29 cellular contexts compared by ENCODE assay signal in genomic region chr2:232976176-232976575, GRCh38. TPM values are rescaled to one million over a fixed set of nuclear protein-coding genes. Genes with fewer than 3 reads are reported as not detected.
"Had no signal": no experiment of that assay in that cellular context is flagged by ENCODE, and none has a peak within 500 bp of the region (broad histone marks: within the 10 kb centered on the region; RNA-seq: fewer than 3 reads in every experiment).

No MANE protein-coding gene starts in this region.

- H3K27me3 ChIP-seq: ovary, right lobe of liver had no signal

- H3K36me3 Mint-ChIP-seq: immature natural killer cell; stimulated activated memory B cell treated with anti-CD40 and anti-IgM and Interleukin-4, amounts not matched to agents 10 μg/mL and 1 μg/mL and 100 μg/mL, for 72 hours had no signal

- DNase-seq: effector memory CD8-positive, alpha-beta T cell; esophagus squamous epithelium; foreskin fibroblast; immature natural killer cell; left colon; mesendoderm; naive thymus-derived CD4-positive, alpha-beta T cell; nephron progenitor cell; ovary; psoas muscle; retina; stimulated activated CD4-positive, alpha-beta T cell treated with anti-CD3 and anti-CD28 coated beads, Interleukin-15, amount 100 ng/mL, for 24 hours; stimulated activated CD4-positive, alpha-beta T cell treated with anti-CD3 and anti-CD28 coated beads, Interleukin-1b, Interleukin-23, amount 100 ng/mL, for 48 hours; stimulated activated CD4-positive, alpha-beta T cell treated with anti-CD3 and anti-CD28 coated beads, Interleukin-4, amount 100 ng/mL, for 24 hours had no signal

- H3K36me3 ChIP-seq: esophagus squamous epithelium, ovary, spleen, tibial artery had no signal

- H3K27ac Mint-ChIP-seq: dendritic cell treated with granulocyte-macrophage colony-stimulating factor and Interleukin-4, amounts not matched to agents 40 ng/mL and 50 ng/mL, for 4 days; immature natural killer cell; naive thymus-derived CD4-positive, alpha-beta T cell; nephron progenitor cell; stimulated activated memory B cell treated with anti-CD40 and anti-IgM and Interleukin-4, amounts not matched to agents 10 μg/mL and 1 μg/mL and 100 μg/mL, for 72 hours; stimulated activated naive CD8-positive, alpha-beta T cell treated with anti-CD3 and anti-CD28 coated beads, Interleukin-15, Interleukin-2, amounts not matched to agents 100 ng/mL and 50 ng/mL, for 24 hours had no signal

- FAIRE-seq: colon had no signal

- ATAC-seq: effector memory CD8-positive, alpha-beta T cell; left colon; naive thymus-derived CD4-positive, alpha-beta T cell; psoas muscle; right lobe of liver; stimulated activated memory B cell treated with anti-CD40 and anti-IgM and Interleukin-4, amounts not matched to agents 10 μg/mL and 1 μg/mL and 100 μg/mL, for 72 hours had no signal

- H3K27ac ChIP-seq: esophagus squamous epithelium, ovary, psoas muscle, right lobe of liver, spleen, tibial artery had no signal

- H3K4me3 ChIP-seq: esophagus squamous epithelium, ovary, psoas muscle, right lobe of liver, spleen, tibial artery had no signal

- H3K9me3 Mint-ChIP-seq: dendritic cell treated with granulocyte-macrophage colony-stimulating factor and Interleukin-4, amounts not matched to agents 40 ng/mL and 50 ng/mL, for 4 days; effector memory CD8-positive, alpha-beta T cell; immature natural killer cell; nephron progenitor cell; stimulated activated naive CD8-positive, alpha-beta T cell treated with anti-CD3 and anti-CD28 coated beads, Interleukin-15, Interleukin-2, amounts not matched to agents 100 ng/mL and 50 ng/mL, for 24 hours had no signal

- H3K4me1 Mint-ChIP-seq: immature natural killer cell; stimulated activated memory B cell treated with anti-CD40 and anti-IgM and Interleukin-4, amounts not matched to agents 10 μg/mL and 1 μg/mL and 100 μg/mL, for 72 hours had no signal

- H3K4me1 ChIP-seq: psoas muscle, right lobe of liver, spleen, tibial artery had no signal

- H3K27me3 Mint-ChIP-seq: stimulated activated naive CD8-positive, alpha-beta T cell treated with anti-CD3 and anti-CD28 coated beads, Interleukin-15, Interleukin-2, amounts not matched to agents 100 ng/mL and 50 ng/mL, for 24 hours had no signal

- H3K9me3 ChIP-seq: esophagus squamous epithelium, ovary, psoas muscle, right lobe of liver, tibial artery had no signal

- H3K4me3 Mint-ChIP-seq: dendritic cell treated with granulocyte-macrophage colony-stimulating factor and Interleukin-4, amounts not matched to agents 40 ng/mL and 50 ng/mL, for 4 days; effector memory CD8-positive, alpha-beta T cell; immature natural killer cell; naive thymus-derived CD4-positive, alpha-beta T cell; nephron progenitor cell; stimulated activated memory B cell treated with anti-CD40 and anti-IgM and Interleukin-4, amounts not matched to agents 10 μg/mL and 1 μg/mL and 100 μg/mL, for 72 hours; stimulated activated naive CD8-positive, alpha-beta T cell treated with anti-CD3 and anti-CD28 coated beads, Interleukin-15, Interleukin-2, amounts not matched to agents 100 ng/mL and 50 ng/mL, for 24 hours had no signal

RNA-seq across cellular contexts. Expression of gene NGEF, which starts 36.9 kb away (rescaled TPM):
- total RNA-seq: lung microvascular endothelial cell; naive thymus-derived CD4-positive, alpha-beta T cell had no signal
- polyA plus RNA-seq: immature natural killer cell; naive thymus-derived CD4-positive, alpha-beta T cell had no signal

RNA-seq across cellular contexts. Expression of gene NEU2, which starts 56.3 kb away (rescaled TPM):
- total RNA-seq: epithelial cell of proximal tubule; esophagus squamous epithelium; kidney epithelial cell; left colon; liver; lung microvascular endothelial cell; mononuclear cell; naive thymus-derived CD4-positive, alpha-beta T cell; ovary; psoas muscle; right lobe of liver; skeletal muscle tissue; spleen; temporal lobe; ureter had no signal
- polyA plus RNA-seq: immature natural killer cell; liver; naive thymus-derived CD4-positive, alpha-beta T cell; ovary; psoas muscle; spleen had no signal
